ENCODE assay signal across 13 cellular contexts in the genomic region with DNA sequence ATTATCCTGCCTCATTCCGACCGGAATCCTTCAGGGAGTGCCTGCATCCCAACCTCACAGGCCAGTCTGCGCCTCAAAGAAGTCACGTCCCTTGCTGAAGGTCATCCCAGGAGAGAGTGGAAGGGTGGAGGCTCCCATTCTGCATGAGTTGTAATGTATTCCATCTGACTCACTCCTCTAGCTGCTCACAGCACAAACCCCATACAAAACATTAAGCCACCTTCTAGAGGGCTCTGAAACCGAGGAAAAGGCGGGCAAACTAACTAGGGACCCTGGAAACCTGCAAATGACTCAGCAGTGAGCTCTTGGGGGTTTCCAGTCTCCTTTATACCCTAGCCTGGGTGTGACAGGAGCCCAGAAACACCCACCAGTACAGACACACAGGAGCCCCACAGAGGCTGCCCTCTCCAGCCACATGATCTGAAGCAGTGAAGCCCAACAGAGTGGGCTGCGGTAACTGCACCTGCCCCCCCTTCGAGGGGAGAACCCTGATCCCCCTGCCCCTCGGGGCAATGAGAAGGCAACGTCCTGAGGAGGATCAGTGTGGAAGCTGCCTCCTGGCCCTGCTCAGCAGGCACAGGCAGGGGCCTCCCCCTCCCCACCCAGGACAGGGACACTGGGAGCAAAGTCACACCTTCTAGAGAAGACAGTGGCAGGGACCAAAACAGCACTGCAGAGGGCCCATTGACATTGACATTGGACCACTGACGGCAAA.
A peak's percentile ranks its signal among the peaks of the same experiment; 100 is the strongest.
DNase-seq lines count a peak whose midpoint lies in the region; ATAC-seq and TF ChIP-seq lines count a peak whose summit lies in the region.
"Had no signal": no experiment of that assay in that cellular context is flagged by ENCODE, and none has a peak within 500 bp of the region (broad histone marks: within the 10 kb centered on the region; RNA-seq: fewer than 3 reads in every experiment).

No MANE protein-coding gene starts in this region.

- H3K36me3 Mint-ChIP-seq in activated CD8-positive, alpha-beta T cell treated with anti-CD3 and anti-CD28 coated beads for 36 hours (ENCODE audit: low read depth): no peaks in the 10 kb centered on the region
- no peaks in the 10 kb centered on the region for H3K36me3 Mint-ChIP-seq in activated CD8-positive, alpha-beta T cell treated with anti-CD3 and anti-CD28 coated beads, Interleukin-2, amount 10 ng/mL, durations not matched to agents 7 days and 5 days (ENCODE audit: low read depth)
- H3K36me3 Mint-ChIP-seq in T-helper 17 cell (ENCODE audit: low read depth): peaks cover 3% of the 10 kb centered on the region
- H3K36me3 Mint-ChIP-seq: naive B cell; stimulated activated memory B cell treated with anti-CD40 and anti-IgM and Interleukin-4, amounts not matched to agents 10 μg/mL and 1 μg/mL and 100 μg/mL, for 72 hours had no signal

- no peaks in the 10 kb centered on the region for H3K9me3 Mint-ChIP-seq in activated CD8-positive, alpha-beta T cell treated with anti-CD3 and anti-CD28 coated beads for 36 hours
- H3K9me3 Mint-ChIP-seq in activated CD8-positive, alpha-beta T cell treated with anti-CD3 and anti-CD28 coated beads, Interleukin-2, amount 10 ng/mL, durations not matched to agents 7 days and 5 days (ENCODE audit: insufficient read depth): no peaks in the 10 kb centered on the region

- no peaks in the 10 kb centered on the region for H3K36me3 ChIP-seq in BE2C

- intact Hi-C loops in activated CD8-positive, alpha-beta T cell treated with anti-CD3 and anti-CD28 coated beads for 36 hours (cut with micrococcal nuclease): no loop called here

- TF ChIP-seq CTCF in activated CD8-positive, alpha-beta T cell treated with anti-CD3 and anti-CD28 coated beads for 36 hours (IDR thresholded peaks at IDR 0.05): no peak
- TF ChIP-seq CTCF in BE2C (IDR thresholded peaks at IDR 0.05; ENCODE audit: low read depth, low read length): no peak

- H3K9me3 ChIP-seq in T-helper 17 cell (ENCODE audit: control insufficient read depth, low read length, poor library complexity, severe bottlenecking) (no peaks in the 10 kb centered on the region), BE2C (no peaks in the 10 kb centered on the region)

- H3K27ac Mint-ChIP-seq in activated CD8-positive, alpha-beta T cell treated with anti-CD3 and anti-CD28 coated beads for 36 hours: no peak overlapping the region
- no peak overlapping the region for H3K27ac Mint-ChIP-seq in activated CD8-positive, alpha-beta T cell treated with anti-CD3 and anti-CD28 coated beads, Interleukin-2, amount 10 ng/mL, durations not matched to agents 7 days and 5 days
- no peak overlapping the region for H3K27ac Mint-ChIP-seq in T-helper 17 cell
- H3K27ac Mint-ChIP-seq: naive B cell; stimulated activated memory B cell treated with anti-CD40 and anti-IgM and Interleukin-4, amounts not matched to agents 10 μg/mL and 1 μg/mL and 100 μg/mL, for 72 hours had no signal

- ATAC-seq in activated CD8-positive, alpha-beta T cell treated with anti-CD3 and anti-CD28 coated beads for 36 hours: peak; percentile 74
- no peak for ATAC-seq in activated CD8-positive, alpha-beta T cell treated with anti-CD3 and anti-CD28 coated beads, Interleukin-2, amount 10 ng/mL, durations not matched to agents 7 days and 5 days
- ATAC-seq in HG02623 (IDR thresholded peaks at IDR 0.05; ENCODE audit: unreplicated experiment): peak; percentile 54
- no peak for ATAC-seq in T-helper 17 cell
- ATAC-seq: stimulated activated memory B cell treated with anti-CD40 and anti-IgM and Interleukin-4, amounts not matched to agents 10 μg/mL and 1 μg/mL and 100 μg/mL, for 72 hours had no signal

- peak; percentile 32 for DNase-seq in activated CD8-positive, alpha-beta T cell treated with anti-CD3 and anti-CD28 coated beads for 36 hours
- no peak for DNase-seq in activated CD8-positive, alpha-beta T cell treated with anti-CD3 and anti-CD28 coated beads, Interleukin-2, amount 10 ng/mL, durations not matched to agents 7 days and 5 days
- DNase-seq in HT1080 (ENCODE audit: low read depth) (peak; percentile 13), ureter (ENCODE audit: low spot score) (peak; percentile 29), T-helper 17 cell (no peak), BE2C (no peak), HuH-7 (ENCODE audit: low spot score) (no peak)
- DNase-seq: DMS79, naive B cell, NCI-H1417 treated with DMSO at 0.1 percent for 48 hours, T1000 had no signal

- CTCF ChIA-PET in activated CD8-positive, alpha-beta T cell treated with anti-CD3 and anti-CD28 coated beads for 36 hours (lab: Charles Lee): no interaction called here
- CTCF ChIA-PET in activated CD8-positive, alpha-beta T cell treated with anti-CD3 and anti-CD28 coated beads, Interleukin-2, amount 10 ng/mL, durations not matched to agents 7 days and 5 days (lab: Charles Lee): no interaction called here

- H3K4me3 Mint-ChIP-seq in activated CD8-positive, alpha-beta T cell treated with anti-CD3 and anti-CD28 coated beads for 36 hours: no peak overlapping the region
- no peak overlapping the region for H3K4me3 Mint-ChIP-seq in activated CD8-positive, alpha-beta T cell treated with anti-CD3 and anti-CD28 coated beads, Interleukin-2, amount 10 ng/mL, durations not matched to agents 7 days and 5 days
- no peak overlapping the region for H3K4me3 Mint-ChIP-seq in T-helper 17 cell
- H3K4me3 Mint-ChIP-seq: naive B cell; stimulated activated memory B cell treated with anti-CD40 and anti-IgM and Interleukin-4, amounts not matched to agents 10 μg/mL and 1 μg/mL and 100 μg/mL, for 72 hours had no signal

- H3K4me1 ChIP-seq in BE2C: no peaks in the 10 kb centered on the region

- POLR2A ChIA-PET in activated CD8-positive, alpha-beta T cell treated with anti-CD3 and anti-CD28 coated beads for 36 hours (lab: Charles Lee): no interaction called here
- POLR2A ChIA-PET in activated CD8-positive, alpha-beta T cell treated with anti-CD3 and anti-CD28 coated beads, Interleukin-2, amount 10 ng/mL, durations not matched to agents 7 days and 5 days (lab: Charles Lee): no interaction called here

- H3K27me3 Mint-ChIP-seq in activated CD8-positive, alpha-beta T cell treated with anti-CD3 and anti-CD28 coated beads for 36 hours: peaks cover 18% of the 10 kb centered on the region
- H3K27me3 Mint-ChIP-seq in activated CD8-positive, alpha-beta T cell treated with anti-CD3 and anti-CD28 coated beads, Interleukin-2, amount 10 ng/mL, durations not matched to agents 7 days and 5 days (ENCODE audit: low read depth): peaks cover 13% of the 10 kb centered on the region
- H3K27me3 Mint-ChIP-seq in T-helper 17 cell: peaks cover 64% of the 10 kb centered on the region

- peaks cover 4% of the 10 kb centered on the region for H3K4me1 Mint-ChIP-seq in activated CD8-positive, alpha-beta T cell treated with anti-CD3 and anti-CD28 coated beads for 36 hours (ENCODE audit: low read depth)
- H3K4me1 Mint-ChIP-seq in activated CD8-positive, alpha-beta T cell treated with anti-CD3 and anti-CD28 coated beads, Interleukin-2, amount 10 ng/mL, durations not matched to agents 7 days and 5 days (ENCODE audit: low read depth): no peaks in the 10 kb centered on the region
- peaks cover 3% of the 10 kb centered on the region for H3K4me1 Mint-ChIP-seq in T-helper 17 cell
- H3K4me1 Mint-ChIP-seq: stimulated activated memory B cell treated with anti-CD40 and anti-IgM and Interleukin-4, amounts not matched to agents 10 μg/mL and 1 μg/mL and 100 μg/mL, for 72 hours had no signal

- H3K27me3 ChIP-seq in BE2C: no peaks in the 10 kb centered on the region

- no peak overlapping the region for H3K4me3 ChIP-seq in BE2C (ENCODE audit: low read depth, low read length)

Comparison
In these comparisons a context has a peak if more than half of its experiments do, and no peak if none do; other contexts are left out.
1. ATAC-seq: peak in activated CD8-positive, alpha-beta T cell treated with anti-CD3 and anti-CD28 coated beads for 36 hours (single experiment) and HG02623 (single experiment); none in activated CD8-positive, alpha-beta T cell treated with anti-CD3 and anti-CD28 coated beads, Interleukin-2, amount 10 ng/mL, durations not matched to agents 7 days and 5 days (single experiment) and T-helper 17 cell (single experiment).
2. DNase-seq: peak in activated CD8-positive, alpha-beta T cell treated with anti-CD3 and anti-CD28 coated beads for 36 hours (single experiment), HT1080 (single experiment) and ureter (single experiment); none in activated CD8-positive, alpha-beta T cell treated with anti-CD3 and anti-CD28 coated beads, Interleukin-2, amount 10 ng/mL, durations not matched to agents 7 days and 5 days (single experiment), T-helper 17 cell (0 of 3), BE2C (single experiment) and HuH-7 (single experiment).